ENCODE assay signal across 8 cellular contexts in genomic region chr12:82359115-82359478, GRCh38. TPM values are rescaled to one million over a fixed set of nuclear protein-coding genes. Genes with fewer than 3 reads are reported as not detected.
A peak's percentile ranks its signal among the peaks of the same experiment; 100 is the strongest.
DNase-seq lines count a peak whose midpoint lies in the region; ATAC-seq and TF ChIP-seq lines count a peak whose summit lies in the region.

No MANE protein-coding gene starts in this region.

- DNase-seq in D341Med (ENCODE audit: low spot score) (peak; percentile 40), GM20000 (ENCODE audit: low spot score) (peak; percentile 25), LNCaP clone FGC (ENCODE audit: low read depth) (no peak), glutamatergic neuron (peak; percentile 22), prostate gland (ENCODE audit: low spot score) (no peak), foreskin melanocyte (no peak)
- peak; percentile 13 for DNase-seq in activated CD4-positive, alpha-beta memory T cell treated with anti-CD3 and anti-CD28 coated beads for 36 hours

- POLR2A ChIA-PET in activated CD4-positive, alpha-beta memory T cell treated with anti-CD3 and anti-CD28 coated beads for 36 hours (lab: Charles Lee): interaction anchor here (0.6 to 0.7 kb wide), 2 partner anchors 52 to 330 kb away, joined by 3 to 4 read pairs; no protein-coding TSS in a partner anchor

- peak overlapping the region; percentile 71 for H3K4me3 ChIP-seq in LNCaP clone FGC (ENCODE audit: low read depth, low read length)
- peak overlapping the region; percentile 70 to 74 for H3K4me3 ChIP-seq in prostate gland

- no peaks in the 10 kb centered on the region for H3K36me3 ChIP-seq in prostate gland

- WGBS in prostate gland: 8% methylated on average over 4 of the region's 4 CpGs

- TF ChIP-seq CTCF in GM20000 (IDR thresholded peaks at IDR 0.05; ENCODE audit: extremely low read depth, missing control alignments): no peak
- TF ChIP-seq CTCF in LNCaP clone FGC (IDR thresholded peaks at IDR 0.05; ENCODE audit: control insufficient read depth, extremely low read depth, insufficient read depth): peak; percentile 13; the same call in 1 of the 2 replicates
- no peak for TF ChIP-seq CTCF in glutamatergic neuron (IDR thresholded peaks at IDR 0.05; ENCODE audit: partially characterized antibody, unreplicated experiment)
- TF ChIP-seq CTCF in prostate gland (IDR thresholded peaks at IDR 0.05): no peak

- no peaks in the 10 kb centered on the region for H3K27me3 Mint-ChIP-seq in activated CD4-positive, alpha-beta memory T cell treated with anti-CD3 and anti-CD28 coated beads for 36 hours
- peaks cover 6% of the 10 kb centered on the region for H3K27me3 Mint-ChIP-seq in glutamatergic neuron (ENCODE audit: unreplicated experiment)

- H3K27me3 ChIP-seq in prostate gland (replicated peaks; ENCODE audit: insufficient read depth): no peaks in the 10 kb centered on the region

- H3K27ac ChIP-seq in prostate gland: peak overlapping the region; percentile 92 to 96

- peaks cover 44% of the 10 kb centered on the region for H3K4me1 Mint-ChIP-seq in activated CD4-positive, alpha-beta memory T cell treated with anti-CD3 and anti-CD28 coated beads for 36 hours (ENCODE audit: low read depth)
- H3K4me1 Mint-ChIP-seq in glutamatergic neuron (ENCODE audit: low read depth, unreplicated experiment): peaks cover 9% of the 10 kb centered on the region

- H3K36me3 Mint-ChIP-seq in activated CD4-positive, alpha-beta memory T cell treated with anti-CD3 and anti-CD28 coated beads for 36 hours: peaks cover 39% of the 10 kb centered on the region
- H3K36me3 Mint-ChIP-seq in glutamatergic neuron (ENCODE audit: unreplicated experiment): no peaks in the 10 kb centered on the region

- peak overlapping the region; percentile 98 for H3K4me3 Mint-ChIP-seq in activated CD4-positive, alpha-beta memory T cell treated with anti-CD3 and anti-CD28 coated beads for 36 hours
- H3K4me3 Mint-ChIP-seq in glutamatergic neuron (ENCODE audit: unreplicated experiment): peak overlapping the region; percentile 99

- no peaks in the 10 kb centered on the region for H3K4me1 ChIP-seq in prostate gland (replicated peaks)

- intact Hi-C loops in activated CD4-positive, alpha-beta memory T cell treated with anti-CD3 and anti-CD28 coated beads for 36 hours (cut with micrococcal nuclease): no loop called here
- intact Hi-C loops in prostate gland (cut with DNase I): no loop called here

- no peak for ATAC-seq in HG03175 (IDR thresholded peaks at IDR 0.05; ENCODE audit: unreplicated experiment)

- no peaks in the 10 kb centered on the region for H3K9me3 Mint-ChIP-seq in activated CD4-positive, alpha-beta memory T cell treated with anti-CD3 and anti-CD28 coated beads for 36 hours
- H3K9me3 Mint-ChIP-seq in glutamatergic neuron (ENCODE audit: unreplicated experiment): peaks cover 5% of the 10 kb centered on the region

- no peak for TF ChIP-seq POLR2A in prostate gland (IDR thresholded peaks at IDR 0.05)

- H3K9me3 ChIP-seq in prostate gland: no peaks in the 10 kb centered on the region

- peak overlapping the region; percentile 97 for H3K27ac Mint-ChIP-seq in activated CD4-positive, alpha-beta memory T cell treated with anti-CD3 and anti-CD28 coated beads for 36 hours
- peak overlapping the region; percentile 29 for H3K27ac Mint-ChIP-seq in glutamatergic neuron (ENCODE audit: unreplicated experiment)

- CTCF ChIA-PET in activated CD4-positive, alpha-beta memory T cell treated with anti-CD3 and anti-CD28 coated beads for 36 hours (lab: Charles Lee): interaction anchor here (1.2 kb wide), 3 partner anchors 10 to 327 kb away, joined by 3 to 9 read pairs (median 4); partner anchors contain the start of gene TMTC2

RNA-seq across cellular contexts. Expression of gene METTL25, which starts 0.8 kb away (rescaled TPM):
- total RNA-seq in activated CD4-positive, alpha-beta memory T cell treated with anti-CD3 and anti-CD28 coated beads for 36 hours: 1 to 10 TPM; 5.2 to 6.2 TPM
- 9.8 TPM for total RNA-seq in glutamatergic neuron (ENCODE audit: unreplicated experiment)
- total RNA-seq in prostate gland: 10 to 100 TPM; 16.0 to 20.8 TPM

RNA-seq across cellular contexts. Expression of gene CCDC59, which starts 0.9 kb away (rescaled TPM):
- total RNA-seq in activated CD4-positive, alpha-beta memory T cell treated with anti-CD3 and anti-CD28 coated beads for 36 hours: 10 to 100 TPM; 77.6 to 77.8 TPM
- 25.9 TPM for total RNA-seq in glutamatergic neuron (ENCODE audit: unreplicated experiment)
- 10 to 100 TPM; 22.6 to 42.0 TPM for total RNA-seq in prostate gland

Comparison
In these comparisons a context has a peak if more than half of its experiments do, and no peak if none do; other contexts are left out.
1. DNase-seq: peak in D341Med (single experiment), GM20000 (single experiment), activated CD4-positive, alpha-beta memory T cell treated with anti-CD3 and anti-CD28 coated beads for 36 hours (single experiment) and glutamatergic neuron (single experiment); none in LNCaP clone FGC (single experiment), prostate gland (single experiment) and foreskin melanocyte (single experiment).